ENCODE assay signal across 9 cellular contexts in genomic region chr7:106217089-106217542, GRCh38.
DNase-seq lines count a peak whose midpoint lies in the region; ATAC-seq and TF ChIP-seq lines count a peak whose summit lies in the region.
"Had no signal": no experiment of that assay in that cellular context is flagged by ENCODE, and none has a peak within 500 bp of the region (broad histone marks: within the 10 kb centered on the region; RNA-seq: fewer than 3 reads in every experiment).

No MANE protein-coding gene starts in this region.

- POLR2A ChIA-PET in naive thymus-derived CD4-positive, alpha-beta T cell (lab: Charles Lee) = no interaction called here

- peaks cover 13 to 55% (median 31%) of the 10 kb centered on the region in 3 donors for H3K4me1 ChIP-seq in esophagus squamous epithelium
- H3K4me1 ChIP-seq in neuronal stem cell (ENCODE audit: control insufficient read depth in 2 of 2, insufficient read depth in 1 of 2, low read depth in 1 of 2, low read length in 2 of 2) = no peaks in the 10 kb centered on the region
- H3K4me1 ChIP-seq in naive thymus-derived CD4-positive, alpha-beta T cell (ENCODE audit: control insufficient read depth in 2 of 2, insufficient read depth in 2 of 2, low read length in 2 of 2) = no peaks in the 10 kb centered on the region

- no peak overlapping the region for H4K91ac ChIP-seq in neuronal stem cell (ENCODE audit: low read depth, low read length, poor library complexity)

- H4K8ac ChIP-seq in neuronal stem cell (ENCODE audit: low read depth, low read length) = no peak overlapping the region

- H3K4me1 Mint-ChIP-seq in naive thymus-derived CD4-positive, alpha-beta T cell = peaks cover 0 to 8% (median 6%) of the 10 kb centered on the region in 7 donors
- peaks cover 20% of the 10 kb centered on the region for H3K4me1 Mint-ChIP-seq in activated naive CD4-positive, alpha-beta T cell treated with anti-CD3 and anti-CD28 coated beads, Interleukin-2, amount 10 ng/mL, durations not matched to agents 7 days and 5 days

- no peak overlapping the region for H2AK5ac ChIP-seq in neuronal stem cell (ENCODE audit: low read depth, low read length)

- no peak overlapping the region for H2BK15ac ChIP-seq in neuronal stem cell (ENCODE audit: low read length)

- H3K36me3 ChIP-seq in esophagus squamous epithelium (no peaks in the 10 kb centered on the region), neuronal stem cell (replicated peaks in 1 of 2; ENCODE audit: control insufficient read depth in 2 of 2, insufficient read depth in 2 of 2, low read length in 2 of 2) (no peaks in the 10 kb centered on the region)
- no peaks in the 10 kb centered on the region for H3K36me3 ChIP-seq in naive thymus-derived CD4-positive, alpha-beta T cell (ENCODE audit: control insufficient read depth in 2 of 3, insufficient read depth in 3 of 3, low read length in 3 of 3)

- H3K4me3 ChIP-seq in esophagus squamous epithelium = peak overlapping the region in 1 of 4 donors; percentile 31
- H3K4me3 ChIP-seq in neuronal stem cell (ENCODE audit: low read length in 2 of 2) = no peak overlapping the region
- no peak overlapping the region for H3K4me3 ChIP-seq in naive thymus-derived CD4-positive, alpha-beta T cell (ENCODE audit: low read length)

- H3K27me3 Mint-ChIP-seq in naive thymus-derived CD4-positive, alpha-beta T cell = peaks cover 0 to 28% (median 8%) of the 10 kb centered on the region in 5 donors
- peaks cover 24% of the 10 kb centered on the region for H3K27me3 Mint-ChIP-seq in activated naive CD4-positive, alpha-beta T cell treated with anti-CD3 and anti-CD28 coated beads, Interleukin-2, amount 10 ng/mL, durations not matched to agents 7 days and 5 days

- intact Hi-C loops in esophagus squamous epithelium (cut with DNase I) = no loop called here
- intact Hi-C loops in naive thymus-derived CD4-positive, alpha-beta T cell (cut with micrococcal nuclease) = no loop called here

- WGBS in esophagus squamous epithelium, 2 donors = 12 to 15% methylated on average over 7 of the region's 7 CpGs
- no CpG with 5 or more reads among the region's 7 CpGs for WGBS in neuronal stem cell (ENCODE audit: extremely low coverage in 2 of 2, insufficient read length in 2 of 2, insufficient replicate concordance in 1 of 2), 2 donors

- DNase-seq in AG08396 (ENCODE audit: low spot score) = peak; percentile 48
- peak; percentile 9 for DNase-seq in esophagus squamous epithelium (lab: John Stamatoyannopoulos, UW)
- no peak for DNase-seq in neuronal stem cell (ENCODE audit: low spot score)
- no peak for DNase-seq in naive thymus-derived CD4-positive, alpha-beta T cell
- DNase-seq in activated naive CD4-positive, alpha-beta T cell treated with anti-CD3 and anti-CD28 coated beads, Interleukin-2, amount 10 ng/mL, durations not matched to agents 7 days and 5 days = no peak
- no peak for DNase-seq in KG1 (lab: John Stamatoyannopoulos, UW)
- DNase-seq: amygdala had no signal

- H2BK12ac ChIP-seq in neuronal stem cell (ENCODE audit: low read length) = no peak overlapping the region

- no peak for TF ChIP-seq CTCF in esophagus squamous epithelium (IDR thresholded peaks at IDR 0.05)

- H2AFZ ChIP-seq in neuronal stem cell (ENCODE audit: low read length) = peak overlapping the region; percentile 57

- ATAC-seq in HG02981 (IDR thresholded peaks at IDR 0.05; ENCODE audit: unreplicated experiment) = no peak
- no peak for ATAC-seq in naive thymus-derived CD4-positive, alpha-beta T cell

- H2BK5ac ChIP-seq in neuronal stem cell (ENCODE audit: low read length) = no peak overlapping the region

- peaks cover 0 to 5% (median 0%) of the 10 kb centered on the region in 5 donors for H3K36me3 Mint-ChIP-seq in naive thymus-derived CD4-positive, alpha-beta T cell
- H3K36me3 Mint-ChIP-seq in activated naive CD4-positive, alpha-beta T cell treated with anti-CD3 and anti-CD28 coated beads, Interleukin-2, amount 10 ng/mL, durations not matched to agents 7 days and 5 days = no peaks in the 10 kb centered on the region

- H3K27ac ChIP-seq in esophagus squamous epithelium = peak overlapping the region; percentile 59 to 88 (median 81)
- H3K27ac ChIP-seq in neuronal stem cell (replicated peaks; ENCODE audit: low read length) = no peak overlapping the region
- H3K27ac ChIP-seq in naive thymus-derived CD4-positive, alpha-beta T cell (ENCODE audit: low read depth, low read length) = no peak overlapping the region

- no peak overlapping the region for H3K4ac ChIP-seq in neuronal stem cell (ENCODE audit: low read length)

- H3K27me3 ChIP-seq in esophagus squamous epithelium (no peaks in the 10 kb centered on the region), neuronal stem cell (ENCODE audit: control insufficient read depth in 3 of 3, insufficient read depth in 3 of 3, low read depth in 1 of 3, low read length in 3 of 3) (peaks cover 0 to 9% (median 0%) of the 10 kb centered on the region in 3 experiments)
- H3K27me3 ChIP-seq in naive thymus-derived CD4-positive, alpha-beta T cell (ENCODE audit: control insufficient read depth in 2 of 2, insufficient read depth in 2 of 2, low read length in 2 of 2) = no peaks in the 10 kb centered on the region

- CTCF ChIA-PET in naive thymus-derived CD4-positive, alpha-beta T cell (lab: Charles Lee) = no interaction called here
- CTCF ChIA-PET in activated naive CD4-positive, alpha-beta T cell treated with anti-CD3 and anti-CD28 coated beads, Interleukin-2, amount 10 ng/mL, durations not matched to agents 7 days and 5 days (lab: Charles Lee) = interaction anchor here (1.5 kb wide), 1 partner anchor 63 kb away, joined by 3 read pairs; no protein-coding TSS in a partner anchor

- H3K18ac ChIP-seq in neuronal stem cell (ENCODE audit: low read length) = no peak overlapping the region

- peaks cover 0 to 9% (median 0%) of the 10 kb centered on the region in 11 donors for H3K9me3 Mint-ChIP-seq in naive thymus-derived CD4-positive, alpha-beta T cell
- H3K9me3 Mint-ChIP-seq in activated naive CD4-positive, alpha-beta T cell treated with anti-CD3 and anti-CD28 coated beads, Interleukin-2, amount 10 ng/mL, durations not matched to agents 7 days and 5 days = no peaks in the 10 kb centered on the region

- H3K4me2 ChIP-seq in neuronal stem cell (ENCODE audit: insufficient read depth, low read length, poor library complexity, severe bottlenecking) = no peak overlapping the region

- no peak overlapping the region for H3K27ac Mint-ChIP-seq in naive thymus-derived CD4-positive, alpha-beta T cell
- no peak overlapping the region for H3K27ac Mint-ChIP-seq in activated naive CD4-positive, alpha-beta T cell treated with anti-CD3 and anti-CD28 coated beads, Interleukin-2, amount 10 ng/mL, durations not matched to agents 7 days and 5 days

- no peak for TF ChIP-seq POLR2A in esophagus squamous epithelium (IDR thresholded peaks at IDR 0.05)

- H3K23ac ChIP-seq in neuronal stem cell (ENCODE audit: low read depth, low read length, poor library complexity) = no peak overlapping the region

- H2BK120ac ChIP-seq in neuronal stem cell (ENCODE audit: low read depth, low read length) = no peak overlapping the region

- H3K9me3 ChIP-seq in esophagus squamous epithelium (no peaks in the 10 kb centered on the region), neuronal stem cell (replicated peaks in 1 of 2; ENCODE audit: control insufficient read depth in 2 of 2, insufficient read depth in 1 of 2, low read depth in 1 of 2, low read length in 2 of 2) (no peaks in the 10 kb centered on the region)
- H3K9me3 ChIP-seq in naive thymus-derived CD4-positive, alpha-beta T cell (ENCODE audit: control insufficient read depth in 2 of 3, low read length in 3 of 3) = no peaks in the 10 kb centered on the region

- H3K9ac ChIP-seq in neuronal stem cell (ENCODE audit: low read depth, low read length, poor library complexity) = no peak overlapping the region

- no peak overlapping the region for H3K4me3 Mint-ChIP-seq in naive thymus-derived CD4-positive, alpha-beta T cell
- no peak overlapping the region for H3K4me3 Mint-ChIP-seq in activated naive CD4-positive, alpha-beta T cell treated with anti-CD3 and anti-CD28 coated beads, Interleukin-2, amount 10 ng/mL, durations not matched to agents 7 days and 5 days

- H3K14ac ChIP-seq in neuronal stem cell (ENCODE audit: low read length) = no peak overlapping the region

- no peaks in the 10 kb centered on the region for H3K79me1 ChIP-seq in neuronal stem cell (ENCODE audit: low read depth, low read length)

TF ChIP-seq in PFSK-1, 5 proteins besides CTCF, POLR2A, EP300 and RAD21:
- TF ChIP-seq TAF1 (IDR thresholded peaks at IDR 0.05; ENCODE audit: borderline replicate concordance, insufficient read depth, low read length) (no peak), REST (IDR thresholded peaks at IDR 0.05; ENCODE audit: insufficient read depth in 1 of 2, low read depth in 2 of 2, low read length in 2 of 2) (no peak), SIN3A (IDR thresholded peaks at IDR 0.05; ENCODE audit: borderline replicate concordance, insufficient read depth, low read length) (no peak), POLR2AphosphoS5 (IDR thresholded peaks at IDR 0.05; ENCODE audit: low read depth, low read length) (no peak), FOXP2 (optimal IDR thresholded peaks at IDR 0.05; ENCODE audit: borderline replicate concordance, extremely low read depth, extremely low read length, insufficient read depth) (peak; percentile 47)

Comparison
In these comparisons a context has a peak if more than half of its experiments do, and no peak if none do; other contexts are left out.
1. DNase-seq: peak in AG08396 (single experiment) and esophagus squamous epithelium (single experiment); none in neuronal stem cell (single experiment), naive thymus-derived CD4-positive, alpha-beta T cell (0 of 9), activated naive CD4-positive, alpha-beta T cell treated with anti-CD3 and anti-CD28 coated beads, Interleukin-2, amount 10 ng/mL, durations not matched to agents 7 days and 5 days (single experiment) and KG1 (single experiment).
2. H3K27ac ChIP-seq: peak in esophagus squamous epithelium (4 of 4); none in neuronal stem cell (single experiment) and naive thymus-derived CD4-positive, alpha-beta T cell (single experiment).